Comparison of ENCODE assay signal across 18 cellular contexts in genomic region chr22:47625013-47625385, GRCh38.
A peak's percentile ranks its signal among the peaks of the same experiment; 100 is the strongest.
DNase-seq lines count a peak whose midpoint lies in the region; ATAC-seq, FAIRE-seq and TF ChIP-seq lines count a peak whose summit lies in the region.
"Had no signal": no experiment of that assay in that cellular context is flagged by ENCODE, and none has a peak within 500 bp of the region (broad histone marks: within the 10 kb centered on the region; RNA-seq: fewer than 3 reads in every experiment).

No MANE protein-coding gene starts in this region.

- no peaks in the 10 kb centered on the region for H3K79me1 ChIP-seq in mesendoderm (ENCODE audit: low read length)

- H3K4me1 ChIP-seq in right atrium auricular region (no peaks in the 10 kb centered on the region), mesendoderm (ENCODE audit: control insufficient read depth, low read depth, low read length) (peaks cover 1% of the 10 kb centered on the region), upper lobe of right lung (no peaks in the 10 kb centered on the region), small intestine (ENCODE audit: control insufficient read depth in 2 of 2, insufficient read depth in 1 of 2, low read depth in 1 of 2, low read length in 1 of 2) (no peaks in the 10 kb centered on the region)
- H3K4me1 ChIP-seq: A549 had no signal

- no peak overlapping the region for H3K9ac ChIP-seq in mesendoderm (ENCODE audit: low read length)

- H2AK5ac ChIP-seq in mesendoderm (ENCODE audit: low read length) = no peak overlapping the region

- H3K9me3 ChIP-seq in right atrium auricular region (no peaks in the 10 kb centered on the region), upper lobe of right lung (no peaks in the 10 kb centered on the region), small intestine (ENCODE audit: control insufficient read depth, low read depth) (no peaks in the 10 kb centered on the region)
- H3K9me3 ChIP-seq: A549 had no signal

- H3K4me1 Mint-ChIP-seq in activated CD8-positive, alpha-beta T cell treated with anti-CD3 and anti-CD28 coated beads, Interleukin-2, amount 10 ng/mL, durations not matched to agents 7 days and 5 days (ENCODE audit: low read depth) = no peaks in the 10 kb centered on the region
- H3K4me1 Mint-ChIP-seq in activated CD8-positive, alpha-beta T cell treated with anti-CD3 and anti-CD28 coated beads for 36 hours (ENCODE audit: low read depth) = no peaks in the 10 kb centered on the region
- no peaks in the 10 kb centered on the region for H3K4me1 Mint-ChIP-seq in CD14-positive monocyte
- H3K4me1 Mint-ChIP-seq: CD4-positive, alpha-beta memory T cell had no signal

- no peak overlapping the region for H3K4me2 ChIP-seq in mesendoderm (ENCODE audit: low read length)
- H3K4me2 ChIP-seq: A549 had no signal

- WGBS in mesendoderm (ENCODE audit: extremely low coverage, insufficient coverage, low lambda C conversion rate) = no CpG with 5 or more reads among the region's 13 CpGs
- 70 to 85% (median 81%) methylated on average over 13 of the region's 13 CpGs for WGBS in small intestine, 3 donors

- no peak overlapping the region for H2BK120ac ChIP-seq in mesendoderm (ENCODE audit: low read depth, low read length)

- no peak overlapping the region for H3K4me3 Mint-ChIP-seq in activated CD8-positive, alpha-beta T cell treated with anti-CD3 and anti-CD28 coated beads, Interleukin-2, amount 10 ng/mL, durations not matched to agents 7 days and 5 days
- no peak overlapping the region for H3K4me3 Mint-ChIP-seq in activated CD8-positive, alpha-beta T cell treated with anti-CD3 and anti-CD28 coated beads for 36 hours
- no peak overlapping the region for H3K4me3 Mint-ChIP-seq in CD14-positive monocyte
- H3K4me3 Mint-ChIP-seq: CD4-positive, alpha-beta memory T cell had no signal

- no peak overlapping the region for H4K8ac ChIP-seq in mesendoderm (ENCODE audit: low read depth, low read length)

- no peak overlapping the region for H2BK15ac ChIP-seq in mesendoderm (replicated peaks; ENCODE audit: low read depth)

- H3K9me3 Mint-ChIP-seq in activated CD8-positive, alpha-beta T cell treated with anti-CD3 and anti-CD28 coated beads, Interleukin-2, amount 10 ng/mL, durations not matched to agents 7 days and 5 days (ENCODE audit: insufficient read depth) = no peaks in the 10 kb centered on the region
- H3K9me3 Mint-ChIP-seq in activated CD8-positive, alpha-beta T cell treated with anti-CD3 and anti-CD28 coated beads for 36 hours = no peaks in the 10 kb centered on the region
- peaks cover 0 to 7% (median 0%) of the 10 kb centered on the region in 7 donors for H3K9me3 Mint-ChIP-seq in CD14-positive monocyte

- H4K5ac ChIP-seq in mesendoderm (ENCODE audit: low read length) = no peak overlapping the region

- CTCF ChIA-PET in activated CD8-positive, alpha-beta T cell treated with anti-CD3 and anti-CD28 coated beads, Interleukin-2, amount 10 ng/mL, durations not matched to agents 7 days and 5 days (lab: Charles Lee) = no interaction called here
- CTCF ChIA-PET in activated CD8-positive, alpha-beta T cell treated with anti-CD3 and anti-CD28 coated beads for 36 hours (lab: Charles Lee) = no interaction called here

- H3K4ac ChIP-seq in mesendoderm (ENCODE audit: low read depth, low read length) = peak overlapping the region; percentile 20

- no peaks in the 10 kb centered on the region for H3K27me3 Mint-ChIP-seq in activated CD8-positive, alpha-beta T cell treated with anti-CD3 and anti-CD28 coated beads, Interleukin-2, amount 10 ng/mL, durations not matched to agents 7 days and 5 days (ENCODE audit: low read depth)
- H3K27me3 Mint-ChIP-seq in activated CD8-positive, alpha-beta T cell treated with anti-CD3 and anti-CD28 coated beads for 36 hours = peaks cover 4% of the 10 kb centered on the region
- peaks cover 0 to 3% (median 3%) of the 10 kb centered on the region in 3 donors for H3K27me3 Mint-ChIP-seq in CD14-positive monocyte (ENCODE audit: low read depth in 3 of 3)

- H3K36me3 ChIP-seq in right atrium auricular region (no peaks in the 10 kb centered on the region), mesendoderm (ENCODE audit: control insufficient read depth, insufficient read depth, low read length) (no peaks in the 10 kb centered on the region), upper lobe of right lung (no peaks in the 10 kb centered on the region), small intestine (ENCODE audit: control insufficient read depth in 2 of 2, insufficient read depth in 2 of 2, low read length in 2 of 2) (no peaks in the 10 kb centered on the region)

- no peak overlapping the region for H3K56ac ChIP-seq in mesendoderm (ENCODE audit: low read length)

- no peak overlapping the region for H2BK5ac ChIP-seq in mesendoderm (ENCODE audit: low read length)

- no peak for TF ChIP-seq CTCF in activated CD8-positive, alpha-beta T cell treated with anti-CD3 and anti-CD28 coated beads for 36 hours (IDR thresholded peaks at IDR 0.05)
- TF ChIP-seq CTCF in right atrium auricular region (IDR thresholded peaks at IDR 0.05) (no peak), upper lobe of right lung (IDR thresholded peaks at IDR 0.05) (no peak), CD14-positive monocyte (IDR thresholded peaks at IDR 0.05) (no peak)

- intact Hi-C loops in activated CD8-positive, alpha-beta T cell treated with anti-CD3 and anti-CD28 coated beads for 36 hours (cut with micrococcal nuclease) = no loop called here
- intact Hi-C loops in Right ventricle myocardium superior (cut with DNase I) = no loop called here
- intact Hi-C loops in upper lobe of right lung (cut with DNase I) = no loop called here
- intact Hi-C loops in CD14-positive monocyte (cut with micrococcal nuclease) = no loop called here

- no peaks in the 10 kb centered on the region for H3K79me2 ChIP-seq in mesendoderm (ENCODE audit: control insufficient read depth, insufficient read depth, low read length)

- POLR2A ChIA-PET in activated CD8-positive, alpha-beta T cell treated with anti-CD3 and anti-CD28 coated beads, Interleukin-2, amount 10 ng/mL, durations not matched to agents 7 days and 5 days (lab: Charles Lee) = no interaction called here
- POLR2A ChIA-PET in activated CD8-positive, alpha-beta T cell treated with anti-CD3 and anti-CD28 coated beads for 36 hours (lab: Charles Lee) = no interaction called here

- no peak for FAIRE-seq in small intestine (lab: Jason Lieb, UNC)
- FAIRE-seq: A549 had no signal

- H3K4me3 ChIP-seq in right atrium auricular region (no peak overlapping the region), mesendoderm (ENCODE audit: low read length) (no peak overlapping the region), upper lobe of right lung (no peak overlapping the region), small intestine (ENCODE audit: low read depth in 1 of 2, low read length in 2 of 2) (no peak overlapping the region)
- H3K4me3 ChIP-seq: A549 had no signal

- H3K27ac Mint-ChIP-seq in activated CD8-positive, alpha-beta T cell treated with anti-CD3 and anti-CD28 coated beads, Interleukin-2, amount 10 ng/mL, durations not matched to agents 7 days and 5 days = no peak overlapping the region
- H3K27ac Mint-ChIP-seq in activated CD8-positive, alpha-beta T cell treated with anti-CD3 and anti-CD28 coated beads for 36 hours = no peak overlapping the region
- no peak overlapping the region for H3K27ac Mint-ChIP-seq in CD14-positive monocyte
- H3K27ac Mint-ChIP-seq: CD4-positive, alpha-beta memory T cell had no signal

- no peak for ATAC-seq in activated CD8-positive, alpha-beta T cell treated with anti-CD3 and anti-CD28 coated beads, Interleukin-2, amount 10 ng/mL, durations not matched to agents 7 days and 5 days
- no peak for ATAC-seq in activated CD8-positive, alpha-beta T cell treated with anti-CD3 and anti-CD28 coated beads for 36 hours
- no peak for ATAC-seq in Right ventricle myocardium superior (ENCODE audit: poor library complexity)
- ATAC-seq in upper lobe of right lung = no peak
- ATAC-seq: A549 had no signal

- H3K27me3 ChIP-seq in right atrium auricular region (no peaks in the 10 kb centered on the region), mesendoderm (ENCODE audit: insufficient read depth, low read length, poor library complexity) (no peaks in the 10 kb centered on the region), upper lobe of right lung (peaks cover 1% of the 10 kb centered on the region), small intestine (ENCODE audit: control insufficient read depth in 2 of 2, insufficient read depth in 2 of 2, low read length in 2 of 2) (no peaks in the 10 kb centered on the region)

- H3K23ac ChIP-seq in mesendoderm (ENCODE audit: low read length) = no peak overlapping the region

- no peak overlapping the region for H3K27ac ChIP-seq in right atrium auricular region
- H3K27ac ChIP-seq in mesendoderm (ENCODE audit: low read depth, low read length) = no peak overlapping the region
- H3K27ac ChIP-seq in upper lobe of right lung = no peak overlapping the region
- no peak overlapping the region for H3K27ac ChIP-seq in small intestine (ENCODE audit: low read depth in 1 of 2, low read length in 1 of 2)
- H3K27ac ChIP-seq: 22Rv1, A549, C4-2B, HL-60 had no signal

- no peaks in the 10 kb centered on the region for H3K36me3 Mint-ChIP-seq in activated CD8-positive, alpha-beta T cell treated with anti-CD3 and anti-CD28 coated beads, Interleukin-2, amount 10 ng/mL, durations not matched to agents 7 days and 5 days (ENCODE audit: low read depth)
- no peaks in the 10 kb centered on the region for H3K36me3 Mint-ChIP-seq in activated CD8-positive, alpha-beta T cell treated with anti-CD3 and anti-CD28 coated beads for 36 hours (ENCODE audit: low read depth)
- H3K36me3 Mint-ChIP-seq in CD14-positive monocyte = no peaks in the 10 kb centered on the region
- H3K36me3 Mint-ChIP-seq: CD4-positive, alpha-beta memory T cell had no signal

- no peak overlapping the region for H3K18ac ChIP-seq in mesendoderm (ENCODE audit: low read length)

- peak; percentile 3 for DNase-seq in activated CD8-positive, alpha-beta T cell treated with anti-CD3 and anti-CD28 coated beads, Interleukin-2, amount 10 ng/mL, durations not matched to agents 7 days and 5 days
- no peak for DNase-seq in activated CD8-positive, alpha-beta T cell treated with anti-CD3 and anti-CD28 coated beads for 36 hours
- DNase-seq in right atrium auricular region (ENCODE audit: low spot score) (peak; percentile 53), Right ventricle myocardium superior (no peak), mesendoderm (no peak), upper lobe of right lung (peak; percentile 55), CD14-positive monocyte (ENCODE audit: low spot score) (no peak), small intestine (no peak)
- DNase-seq: AML-193; CD4-positive, alpha-beta memory T cell; DMS153; DMS79; GF-D8; HCEC 1CT had no signal

Comparison
In these comparisons a context has a peak if more than half of its experiments do, and no peak if none do; other contexts are left out.
1. DNase-seq: peak in activated CD8-positive, alpha-beta T cell treated with anti-CD3 and anti-CD28 coated beads, Interleukin-2, amount 10 ng/mL, durations not matched to agents 7 days and 5 days (single experiment), right atrium auricular region (single experiment) and upper lobe of right lung (single experiment); none in activated CD8-positive, alpha-beta T cell treated with anti-CD3 and anti-CD28 coated beads for 36 hours (single experiment), Right ventricle myocardium superior (single experiment), mesendoderm (single experiment), CD14-positive monocyte (single experiment) and small intestine (single experiment).